ENCODE assay signal across 1 cellular context in the genomic region with DNA sequence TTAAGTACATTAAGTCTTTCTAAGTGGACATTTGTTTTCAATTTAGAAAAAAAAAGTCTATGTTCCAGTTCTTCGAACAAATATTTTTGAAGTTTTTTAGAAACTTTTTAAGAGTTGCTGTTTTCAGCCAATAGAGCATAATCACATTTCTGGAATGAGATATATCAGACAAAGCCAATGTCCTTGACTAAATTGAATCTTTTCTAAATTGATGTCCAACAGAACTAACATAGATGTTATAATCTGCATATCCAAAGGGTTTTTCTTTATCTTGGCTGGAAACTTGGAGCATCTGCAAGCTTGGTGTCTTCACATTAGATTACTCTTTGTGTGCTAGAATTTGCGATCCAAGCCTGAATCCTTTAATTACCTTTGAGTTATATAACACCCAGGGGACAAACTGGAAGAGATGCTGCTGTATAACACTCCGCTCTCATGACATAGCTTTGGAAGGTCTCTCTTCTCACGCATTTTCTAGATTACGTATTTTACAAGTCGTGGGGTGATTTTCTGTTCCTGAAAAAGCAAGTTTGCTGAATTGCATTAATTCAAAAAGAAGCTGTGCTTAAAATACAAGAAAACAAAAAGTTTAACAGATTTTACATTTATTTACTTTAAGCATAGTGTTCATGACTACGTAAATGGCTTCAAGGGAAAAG.
TF ChIP-seq lines count a peak whose summit lies in the region.

No MANE protein-coding gene starts in this region.

TF ChIP-seq in K562, 482 proteins besides CTCF, POLR2A, EP300 and RAD21 (continued from another document):
- TF ChIP-seq C11orf30 (IDR thresholded peaks at IDR 0.05; ENCODE audit: low read depth): peak; percentile 52; the same call in 1 of the 2 replicates
- no peak for TF ChIP-seq RFX5 (IDR thresholded peaks at IDR 0.05; ENCODE audit: low read depth, low read length)
- TF ChIP-seq, protein P1, sequence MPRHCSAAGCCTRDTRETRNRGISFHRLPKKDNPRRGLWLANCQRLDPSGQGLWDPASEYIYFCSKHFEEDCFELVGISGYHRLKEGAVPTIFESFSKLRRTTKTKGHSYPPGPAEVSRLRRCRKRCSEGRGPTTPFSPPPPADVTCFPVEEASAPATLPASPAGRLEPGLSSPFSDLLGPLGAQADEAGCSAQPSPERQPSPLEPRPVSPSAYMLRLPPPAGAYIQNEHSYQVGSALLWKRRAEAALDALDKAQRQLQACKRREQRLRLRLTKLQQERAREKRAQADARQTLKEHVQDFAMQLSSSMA (CRISPR knock-in tag; IDR thresholded peaks at IDR 0.05): no peak
- TF ChIP-seq MAFF (IDR thresholded peaks at IDR 0.05; ENCODE audit: low read length): peak; percentile 13; the same call in 1 of the 2 replicates
- peak; percentile 40; the same call in 1 of the 2 replicates for TF ChIP-seq ZNF316 (IDR thresholded peaks at IDR 0.05)
- TF ChIP-seq ETV6 (IDR thresholded peaks at IDR 0.05; ENCODE audit: borderline replicate concordance in 1 of 2, low read depth in 2 of 2, low read length in 1 of 2): no peak
- no peak for TF ChIP-seq ETV6 (CRISPR knock-in tag; IDR thresholded peaks at IDR 0.05; ENCODE audit: borderline replicate concordance)
